In the genomic region with DNA sequence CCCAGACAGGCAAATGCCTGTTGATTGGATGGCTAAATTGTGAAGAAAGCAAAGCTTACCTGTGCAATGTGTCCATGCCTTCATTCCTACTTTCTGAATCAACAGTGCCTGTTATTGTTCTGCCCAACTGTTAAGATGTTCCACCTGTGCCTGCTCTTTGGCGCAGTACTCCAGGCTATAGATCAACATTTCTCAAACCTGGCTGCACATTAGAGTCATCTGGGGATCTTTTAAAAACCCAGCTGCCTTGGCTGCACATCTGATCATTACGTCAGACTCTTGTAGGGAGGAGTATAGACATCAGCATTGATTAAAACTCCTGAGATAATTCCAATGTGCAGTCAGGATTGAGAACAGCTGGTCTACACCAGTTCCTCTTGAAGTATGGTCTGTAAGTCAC, we compare ENCODE assay signal across 15 cellular contexts. TPM values are rescaled to one million over a fixed set of nuclear protein-coding genes. Genes with fewer than 3 reads are reported as not detected.
"Had no signal": no experiment of that assay in that cellular context is flagged by ENCODE, and none has a peak within 500 bp of the region (broad histone marks: within the 10 kb centered on the region; RNA-seq: fewer than 3 reads in every experiment).

No MANE protein-coding gene starts in this region.

- ATAC-seq: gastrocnemius medialis had no signal

- DNase-seq: activated B cell treated with CpG ODN at 0.5 μM for 24 hours; activated effector memory CD4-positive, alpha-beta T cell treated with anti-CD3 and anti-CD28 coated beads, Interleukin-2, amount 50 U/mL, for 16 hours; activated T-cell treated with anti-CD3 and anti-CD28 coated beads, Interleukin-2, amount 50 U/mL, for 1 hour; esophagus squamous epithelium; gastrocnemius medialis; heart right ventricle; kidney; naive B cell; posterior cingulate gyrus; SK-N-SH; small intestine had no signal

- H3K4me1 ChIP-seq: gastrocnemius medialis had no signal

- H3K9me3 ChIP-seq: esophagus squamous epithelium, gastrocnemius medialis, SK-N-SH had no signal

- H3K4me3 ChIP-seq: esophagus squamous epithelium, gastrocnemius medialis, heart right ventricle, lung had no signal

- H3K27ac ChIP-seq: esophagus squamous epithelium, gastrocnemius medialis, heart right ventricle had no signal

- H3K27me3 ChIP-seq: gastrocnemius medialis, heart right ventricle had no signal

- H3K36me3 ChIP-seq: esophagus squamous epithelium, gastrocnemius medialis had no signal

RNA-seq across cellular contexts. Expression of gene CPB2, which starts 16.2 kb away (rescaled TPM):
- total RNA-seq: activated B cell treated with CpG ODN at 0.5 μM for 24 hours; activated naive CD4-positive, alpha-beta T cell treated with anti-CD3 and anti-CD28 coated beads, Interleukin-2, amount 50 U/mL, for 72 hours; bronchial epithelial cell; esophagus squamous epithelium; heart right ventricle; kidney; T-helper 1 cell treated with Interleukin-12 subunit alpha and Interleukin-12 subunit beta and Interleukin-4 antibody, amounts not matched to agents 30 ng/mL and 1 ng/mL, for 36 hours had no signal
- polyA plus RNA-seq: heart right ventricle, SK-N-SH, small intestine had no signal
